18 cellular contexts compared by ENCODE assay signal in the genomic region with DNA sequence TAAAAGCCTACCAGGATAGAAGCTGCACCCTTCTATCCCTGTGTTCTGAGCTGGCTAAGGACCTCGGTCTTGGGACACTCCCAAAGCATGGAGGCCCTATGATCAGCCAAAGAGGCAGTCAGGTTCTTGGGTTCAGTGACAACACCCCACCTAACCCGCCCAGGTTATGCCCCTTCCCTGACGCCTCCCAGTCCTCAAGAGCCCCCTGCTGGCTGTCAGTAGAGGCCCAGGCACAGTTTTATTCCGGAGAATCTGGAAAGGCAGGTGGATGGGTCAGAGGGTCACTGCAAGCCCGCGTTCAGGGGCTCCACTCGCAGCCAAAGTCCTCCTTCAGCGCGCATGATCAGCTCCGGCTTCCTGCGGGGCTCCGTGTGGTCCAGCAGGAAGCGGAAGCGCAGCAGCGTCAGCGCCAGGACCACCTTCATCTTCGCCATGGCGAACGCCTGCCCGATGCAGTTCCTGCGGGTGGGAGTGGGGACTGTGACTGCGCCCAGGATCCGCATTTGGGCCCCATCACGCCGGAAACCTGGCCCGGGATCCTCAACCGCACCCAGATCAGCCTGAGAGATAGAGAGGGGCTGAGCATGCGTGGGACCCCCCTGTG. TPM values are rescaled to one million over a fixed set of nuclear protein-coding genes. Genes with fewer than 3 reads are reported as not detected.
DNase-seq lines count a peak whose midpoint lies in the region; ATAC-seq, FAIRE-seq and TF ChIP-seq lines count a peak whose summit lies in the region.
"Had no signal": no experiment of that assay in that cellular context is flagged by ENCODE, and none has a peak within 500 bp of the region (broad histone marks: within the 10 kb centered on the region; RNA-seq: fewer than 3 reads in every experiment).

No MANE protein-coding gene starts in this region.

- H3K4me3 ChIP-seq in GM12864 (ENCODE audit: low read depth, low read length) (no peak overlapping the region), PC-3 (ENCODE audit: low read length) (no peak overlapping the region), kidney (ENCODE audit: low read length in 2 of 2) (no peak overlapping the region)
- H3K4me3 ChIP-seq: dorsolateral prefrontal cortex had no signal

- no peaks in the 10 kb centered on the region for H3K9me2 ChIP-seq in PC-3 (replicated peaks; ENCODE audit: low read length)

- H3K4me1 Mint-ChIP-seq in mesothelial cell of epicardium = no peaks in the 10 kb centered on the region
- H3K4me1 Mint-ChIP-seq: H9, neural crest cell had no signal

- no TSS peak for BruUV-seq in PC-3 (replicated peaks; lab: Mats Ljungman, UMichigan)

- no peaks in the 10 kb centered on the region for H4K20me1 ChIP-seq in PC-3 (ENCODE audit: low read length)

- no peaks in the 10 kb centered on the region for H3K4me1 ChIP-seq in PC-3 (ENCODE audit: insufficient read depth, low read length)
- no peaks in the 10 kb centered on the region for H3K4me1 ChIP-seq in kidney (ENCODE audit: control insufficient read depth in 1 of 2, insufficient read depth in 1 of 2, low read depth in 1 of 2, low read length in 2 of 2)

- H3K27ac ChIP-seq in PC-3 (ENCODE audit: low read length) (no peak overlapping the region), kidney (ENCODE audit: low read depth in 2 of 2, low read length in 2 of 2) (no peak overlapping the region)
- H3K27ac ChIP-seq: dorsolateral prefrontal cortex, RWPE1 had no signal

- H3F3A ChIP-seq in PC-3 (ENCODE audit: low read length, unreplicated experiment) = no peaks in the 10 kb centered on the region

- H3K9me3 ChIP-seq in PC-3 (ENCODE audit: low read length) (no peaks in the 10 kb centered on the region), kidney (ENCODE audit: control insufficient read depth in 1 of 2, low read length in 2 of 2) (peaks cover 0 to 5% of the 10 kb centered on the region in 2 donors)

- H3K27me3 ChIP-seq in PC-3 (ENCODE audit: low read length) = peaks cover 61% of the 10 kb centered on the region

- ATAC-seq in PC-3 = no peak
- ATAC-seq in GM19452 (IDR thresholded peaks at IDR 0.05; ENCODE audit: unreplicated experiment) = no peak
- no peak for ATAC-seq in GM18907 (IDR thresholded peaks at IDR 0.05; ENCODE audit: unreplicated experiment)
- ATAC-seq: sciatic nerve had no signal

- DNase-seq in CD1c-positive myeloid dendritic cell (ENCODE audit: extremely low spot score) (peak; percentile 6), GM12864 (ENCODE audit: low read depth) (no peak), PC-3 (peak; percentile 11), kidney (no peak), mesothelial cell of epicardium (ENCODE audit: low spot score in 2 of 2, unreplicated experiment in 2 of 2) (no peak), SKM-1 treated with dmso at 0.1 percent for 144 hours (lab: John Stamatoyannopoulos, UW; ENCODE audit: unreplicated experiment) (no peak)
- DNase-seq: amniotic stem cell; CD8-positive, alpha-beta memory T cell; dorsolateral prefrontal cortex; H9; NCI-H2081 treated with DMSO at 0.1 percent for 48 hours had no signal

- no peaks in the 10 kb centered on the region for H3K36me3 ChIP-seq in PC-3 (ENCODE audit: low read depth, low read length)
- no peaks in the 10 kb centered on the region for H3K36me3 ChIP-seq in kidney (ENCODE audit: control insufficient read depth in 1 of 2, insufficient read depth in 2 of 2, low read length in 2 of 2)

- no peak overlapping the region for H3K4me3 Mint-ChIP-seq in mesothelial cell of epicardium
- H3K4me3 Mint-ChIP-seq: CD8-positive, alpha-beta memory T cell; H9; neural crest cell had no signal

- intact Hi-C loops in PC-3 (cut with micrococcal nuclease) = no loop called here
- intact Hi-C loops in kidney (cut with DNase I) = no loop called here

- no peak overlapping the region for H2AFZ ChIP-seq in PC-3 (ENCODE audit: low read length)

- POLR2A ChIA-PET in PC-3 (lab: Charles Lee; ENCODE audit: unreplicated experiment) = no interaction called here

- H3K9me3 Mint-ChIP-seq in mesothelial cell of epicardium = peaks cover 72% of the 10 kb centered on the region

- TF ChIP-seq CTCF in GM12864 (IDR thresholded peaks at IDR 0.05; ENCODE audit: low read depth, low read length, missing control alignments) (peak; percentile 25), PC-3 (conservative IDR thresholded peaks at IDR 0.05; ENCODE audit: low read depth, low read length) (peak; percentile 60), kidney (IDR thresholded peaks at IDR 0.05; ENCODE audit: borderline replicate concordance, extremely low read depth, insufficient read depth) (peak; percentile 39), mesothelial cell of epicardium (IDR thresholded peaks at IDR 0.05; ENCODE audit: unreplicated experiment) (no peak)

- H3K4me2 ChIP-seq in PC-3 (ENCODE audit: low read length) = no peak overlapping the region

- CTCF ChIA-PET in PC-3 (lab: Charles Lee) = no interaction called here

- H3K79me2 ChIP-seq in PC-3 (ENCODE audit: low read length) = no peaks in the 10 kb centered on the region

- H3K27me3 Mint-ChIP-seq in mesothelial cell of epicardium (ENCODE audit: low read depth) = no peaks in the 10 kb centered on the region

- no peak overlapping the region for H3K9ac ChIP-seq in PC-3 (ENCODE audit: low read length)
- H3K9ac ChIP-seq in kidney (ENCODE audit: low read length in 2 of 2) = no peak overlapping the region

- H3K27ac Mint-ChIP-seq in mesothelial cell of epicardium = no peak overlapping the region
- H3K27ac Mint-ChIP-seq: H9 had no signal

- FAIRE-seq in kidney (lab: Jason Lieb, UNC) = no peak
- FAIRE-seq: frontal cortex, GM12891 had no signal

- H3K36me3 Mint-ChIP-seq in mesothelial cell of epicardium = no peaks in the 10 kb centered on the region
- H3K36me3 Mint-ChIP-seq: CD8-positive, alpha-beta memory T cell had no signal

RNA-seq across cellular contexts. Expression of gene OR10H3, which starts 22.3 kb away (rescaled TPM):
- not detected in 2 replicates for total RNA-seq in PC-3 (2014; rRNA removed)
- not detected for total RNA-seq in kidney
- not detected for polyA plus RNA-seq in kidney (ENCODE audit: insufficient read depth, low read depth, low replicate concordance)
- total RNA-seq in mesothelial cell of epicardium = not detected in 3 replicates
- total RNA-seq: CD8-positive, alpha-beta memory T cell; dorsolateral prefrontal cortex; frontal cortex; H9; neural crest cell; sciatic nerve had no signal
- polyA plus RNA-seq: CD8-positive, alpha-beta memory T cell had no signal

RNA-seq across cellular contexts. Expression of gene OR10H5, which starts 27.4 kb away (rescaled TPM):
- total RNA-seq in PC-3 (2014; rRNA removed) = not detected in 2 replicates
- total RNA-seq in kidney = not detected
- polyA plus RNA-seq in kidney (ENCODE audit: insufficient read depth, low read depth, low replicate concordance) = not detected
- total RNA-seq in mesothelial cell of epicardium = not detected in 3 replicates
- total RNA-seq: CD8-positive, alpha-beta memory T cell; H9; neural crest cell; sciatic nerve had no signal
- polyA plus RNA-seq: CD8-positive, alpha-beta memory T cell had no signal

RNA-seq across cellular contexts. Expression of gene OR10H2, which starts 32.2 kb away (rescaled TPM):
- total RNA-seq in PC-3 (2014; rRNA removed) (not detected in 2 replicates), kidney (not detected), mesothelial cell of epicardium (not detected in 3 replicates)
- polyA plus RNA-seq in kidney (ENCODE audit: insufficient read depth, low read depth, low replicate concordance) = not detected
- total RNA-seq: CD8-positive, alpha-beta memory T cell; frontal cortex; H9; neural crest cell; sciatic nerve had no signal
- polyA plus RNA-seq: CD8-positive, alpha-beta memory T cell had no signal

RNA-seq across cellular contexts. Expression of gene OR10H1, which starts 55.4 kb away (rescaled TPM):
- not detected in 2 replicates for total RNA-seq in PC-3 (2014; rRNA removed)
- total RNA-seq in kidney = 0.09 TPM
- polyA plus RNA-seq in kidney (ENCODE audit: insufficient read depth, low read depth, low replicate concordance) = not detected
- total RNA-seq in mesothelial cell of epicardium = 0.04 TPM in 1 of 3 replicates, not detected in the others
- total RNA-seq: CD8-positive, alpha-beta memory T cell; frontal cortex; H9; neural crest cell; sciatic nerve had no signal
- polyA plus RNA-seq: CD8-positive, alpha-beta memory T cell had no signal

Comparison
In these comparisons a context has a peak if more than half of its experiments do, and no peak if none do; other contexts are left out.
1. DNase-seq: peak in CD1c-positive myeloid dendritic cell (single experiment) and PC-3 (single experiment); none in GM12864 (single experiment), kidney (single experiment), mesothelial cell of epicardium (0 of 2) and SKM-1 treated with dmso at 0.1 percent for 144 hours (single experiment).